1 cellular context compared by ENCODE assay signal in genomic region chr12:34601689-34602088, GRCh38.
TF ChIP-seq lines count a peak whose summit lies in the region.

No MANE protein-coding gene starts in this region.

TF ChIP-seq in SK-N-SH, 30 proteins besides CTCF, POLR2A, EP300 and RAD21 (continued from another document):
- TF ChIP-seq ZBTB33 (IDR thresholded peaks at IDR 0.05; ENCODE audit: borderline replicate concordance, low read depth) = no peak
- TF ChIP-seq IRF3 (IDR thresholded peaks at IDR 0.05; ENCODE audit: low read depth, low read length) = no peak
- no peak for TF ChIP-seq USF2 (IDR thresholded peaks at IDR 0.05; ENCODE audit: borderline replicate concordance, low read depth, low read length)
- no peak for TF ChIP-seq TEAD4 (IDR thresholded peaks at IDR 0.05; ENCODE audit: borderline replicate concordance, insufficient read depth)
- TF ChIP-seq PBX3 (IDR thresholded peaks at IDR 0.05) = no peak
- no peak for TF ChIP-seq JUND (IDR thresholded peaks at IDR 0.05)
- no peak for TF ChIP-seq NFIC (IDR thresholded peaks at IDR 0.05; ENCODE audit: borderline replicate concordance)
- no peak for TF ChIP-seq MXI1 (IDR thresholded peaks at IDR 0.05; ENCODE audit: low read depth, low read length)
- TF ChIP-seq RXRA (IDR thresholded peaks at IDR 0.05; ENCODE audit: borderline replicate concordance, low read depth) = no peak
- no peak for TF ChIP-seq CHD2 (IDR thresholded peaks at IDR 0.05; ENCODE audit: low read length, partially characterized antibody)
- TF ChIP-seq GATA2 (CRISPR knock-in tag; IDR thresholded peaks at IDR 0.05) = no peak
